ENCODE assay signal across 11 cellular contexts in the genomic region with DNA sequence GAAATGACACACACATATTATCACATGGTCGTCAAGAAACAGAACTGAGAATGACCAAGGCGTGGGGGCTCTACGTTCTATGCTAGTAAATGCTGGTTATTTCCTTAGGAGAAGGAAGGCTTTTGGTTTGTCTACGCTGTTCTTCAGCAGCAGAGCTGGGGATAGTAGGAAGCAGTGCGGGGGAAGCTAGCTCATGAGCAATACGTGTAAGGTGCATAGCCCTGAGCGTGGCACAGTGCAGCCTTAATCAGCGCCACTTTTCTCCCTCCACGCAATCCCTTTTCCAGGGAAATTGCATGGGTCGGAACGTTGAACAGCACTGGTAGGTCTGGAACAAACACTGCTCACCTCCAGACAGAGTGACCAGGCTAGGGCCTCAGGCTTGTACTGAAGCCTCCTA.
A peak's percentile ranks its signal among the peaks of the same experiment; 100 is the strongest.
DNase-seq lines count a peak whose midpoint lies in the region; ATAC-seq and TF ChIP-seq lines count a peak whose summit lies in the region.
"Had no signal": no experiment of that assay in that cellular context is flagged by ENCODE, and none has a peak within 500 bp of the region (broad histone marks: within the 10 kb centered on the region; RNA-seq: fewer than 3 reads in every experiment).

No MANE protein-coding gene starts in this region.

- H3K27ac ChIP-seq in VCaP (peak overlapping the region; percentile 43; the same call in 1 of the 2 replicates), right cardiac atrium (ENCODE audit: low read length) (peak overlapping the region; percentile 66), subcutaneous abdominal adipose tissue (ENCODE audit: low read depth, low read length) (peak overlapping the region; percentile 58)
- no peak overlapping the region for H3K27ac ChIP-seq in CD4-positive, alpha-beta T cell (ENCODE audit: low read depth, low read length)
- H3K27ac ChIP-seq: C4-2B, SK-N-MC had no signal

- H3K4me1 Mint-ChIP-seq in activated T-cell treated with anti-CD3 and anti-CD28 coated beads, Interleukin-2, amount 50 U/mL, for 72 hours (ENCODE audit: low read depth): peaks cover 19% of the 10 kb centered on the region
- peaks cover under 1% of the 10 kb centered on the region for H3K4me1 Mint-ChIP-seq in CD4-positive, alpha-beta T cell (ENCODE audit: low read depth)

- no peaks in the 10 kb centered on the region for H3K27me3 Mint-ChIP-seq in activated T-cell treated with anti-CD3 and anti-CD28 coated beads, Interleukin-2, amount 50 U/mL, for 72 hours (ENCODE audit: low read depth)
- no peaks in the 10 kb centered on the region for H3K27me3 Mint-ChIP-seq in CD4-positive, alpha-beta T cell
- H3K27me3 Mint-ChIP-seq: naive B cell had no signal

- H3K9me3 Mint-ChIP-seq in activated T-cell treated with anti-CD3 and anti-CD28 coated beads, Interleukin-2, amount 50 U/mL, for 72 hours: no peaks in the 10 kb centered on the region
- H3K9me3 Mint-ChIP-seq in CD4-positive, alpha-beta T cell: no peaks in the 10 kb centered on the region

- peak overlapping the region; percentile 71 to 72 for H3K4me3 Mint-ChIP-seq in activated T-cell treated with anti-CD3 and anti-CD28 coated beads, Interleukin-2, amount 50 U/mL, for 72 hours
- no peak overlapping the region for H3K4me3 Mint-ChIP-seq in CD4-positive, alpha-beta T cell

- CTCF ChIA-PET in CD4-positive, alpha-beta T cell (lab: Charles Lee): interaction anchor here (1.8 to 2.0 kb wide), 2 partner anchors 248 to 313 kb away, joined by 5 to 6 read pairs; no protein-coding TSS in a partner anchor

- H3K4me3 ChIP-seq in right cardiac atrium (ENCODE audit: low read length) (peak overlapping the region; percentile 33), subcutaneous abdominal adipose tissue (ENCODE audit: low read depth in 1 of 5, low read length in 5 of 5) (peak overlapping the region; percentile 39 to 54 (median 49))

- H3K4me1 ChIP-seq in right cardiac atrium (ENCODE audit: control insufficient read depth, insufficient read depth, low read length) (peaks cover 7% of the 10 kb centered on the region), subcutaneous abdominal adipose tissue (ENCODE audit: control insufficient read depth in 5 of 5, insufficient read depth in 5 of 5, low read length in 5 of 5) (peaks cover 10 to 24% (median 22%) of the 10 kb centered on the region in 5 donors)

- no peak for TF ChIP-seq CTCF in VCaP (conservative IDR thresholded peaks at IDR 0.05)
- no peak for TF ChIP-seq CTCF in CD4-positive, alpha-beta T cell (IDR thresholded peaks at IDR 0.05)

- no peaks in the 10 kb centered on the region for H3K9me3 ChIP-seq in right cardiac atrium (ENCODE audit: control insufficient read depth, low read length)
- H3K9me3 ChIP-seq in subcutaneous abdominal adipose tissue (ENCODE audit: control insufficient read depth in 5 of 5, low read length in 5 of 5): no peaks in the 10 kb centered on the region
- H3K9me3 ChIP-seq in CD4-positive, alpha-beta T cell (ENCODE audit: control insufficient read depth, low read length): no peaks in the 10 kb centered on the region

- no peak overlapping the region for H3K27ac Mint-ChIP-seq in activated T-cell treated with anti-CD3 and anti-CD28 coated beads, Interleukin-2, amount 50 U/mL, for 72 hours
- H3K27ac Mint-ChIP-seq in CD4-positive, alpha-beta T cell: no peak overlapping the region

- no peak for DNase-seq in activated T-cell treated with anti-CD3 and anti-CD28 coated beads, Interleukin-2, amount 50 U/mL, for 72 hours
- DNase-seq in activated T-cell treated with anti-CD3 and anti-CD28 coated beads for 4 hours (no peak), right cardiac atrium (no peak), foreskin melanocyte (no peak)
- DNase-seq in CD4-positive, alpha-beta T cell: no peak

- H3K36me3 Mint-ChIP-seq in activated T-cell treated with anti-CD3 and anti-CD28 coated beads, Interleukin-2, amount 50 U/mL, for 72 hours (ENCODE audit: insufficient read depth in 2 of 2): no peaks in the 10 kb centered on the region
- no peaks in the 10 kb centered on the region for H3K36me3 Mint-ChIP-seq in CD4-positive, alpha-beta T cell (ENCODE audit: low read depth)
- H3K36me3 Mint-ChIP-seq: naive B cell had no signal

- peak overlapping the region in 1 of 5 donors; percentile 11 for H3K9ac ChIP-seq in subcutaneous abdominal adipose tissue (ENCODE audit: low read length in 5 of 5)

- H3K27me3 ChIP-seq in right cardiac atrium (ENCODE audit: control insufficient read depth, insufficient read depth) (no peaks in the 10 kb centered on the region), subcutaneous abdominal adipose tissue (ENCODE audit: control insufficient read depth in 5 of 5, insufficient read depth in 4 of 5, low read length in 5 of 5) (peaks cover 0 to 3% (median 0%) of the 10 kb centered on the region in 5 donors)
- H3K27me3 ChIP-seq in CD4-positive, alpha-beta T cell (ENCODE audit: control insufficient read depth, insufficient read depth, low read length): no peaks in the 10 kb centered on the region

- no peaks in the 10 kb centered on the region for H3K36me3 ChIP-seq in subcutaneous abdominal adipose tissue (ENCODE audit: control insufficient read depth in 5 of 5, insufficient read depth in 5 of 5, low read length in 5 of 5)

- 74% methylated on average over 11 of the region's 11 CpGs for WGBS in right cardiac atrium

- POLR2A ChIA-PET in CD4-positive, alpha-beta T cell (lab: Charles Lee): interaction anchor here (1.6 kb wide), 1 partner anchor 198 kb away, joined by 5 read pairs; no protein-coding TSS in a partner anchor

- no peak for ATAC-seq in activated T-cell treated with anti-CD3 and anti-CD28 coated beads, Interleukin-2, amount 50 U/mL, for 72 hours (replicated peaks in 1 of 2)
- ATAC-seq in right cardiac atrium (peak; percentile 5 to 12), GM18909 (IDR thresholded peaks at IDR 0.05; ENCODE audit: poor library complexity, unreplicated experiment) (no peak)
- no peak for ATAC-seq in CD4-positive, alpha-beta T cell (ENCODE audit: poor library complexity)

- intact Hi-C loops in right cardiac atrium (cut with DNase I): loop anchor here (2.0 to 10.0 kb wide), 8 partner anchors 199 to 661 kb away; a partner anchor contains a TSS
- intact Hi-C loops in CD4-positive, alpha-beta T cell (cut with DNase I, micrococcal nuclease): loop anchor here (1.0 to 10.0 kb wide), 6 partner anchors 199 to 769 kb away; no protein-coding TSS in a partner anchor

Comparison
In these comparisons a context has a peak if more than half of its experiments do, and no peak if none do; other contexts are left out.
1. ATAC-seq: peak in right cardiac atrium (2 of 2); none in activated T-cell treated with anti-CD3 and anti-CD28 coated beads, Interleukin-2, amount 50 U/mL, for 72 hours (0 of 2), CD4-positive, alpha-beta T cell (single experiment) and GM18909 (single experiment).